ENCODE assay signal across 10 cellular contexts in genomic region chrX:9279271-9279596, GRCh38.
DNase-seq lines count a peak whose midpoint lies in the region; ATAC-seq and TF ChIP-seq lines count a peak whose summit lies in the region.
"Had no signal": no experiment of that assay in that cellular context is flagged by ENCODE, and none has a peak within 500 bp of the region (broad histone marks: within the 10 kb centered on the region; RNA-seq: fewer than 3 reads in every experiment).

No MANE protein-coding gene starts in this region.

- peaks cover 24% of the 10 kb centered on the region for H3K4me1 Mint-ChIP-seq in activated CD8-positive, alpha-beta memory T cell treated with anti-CD3 and anti-CD28 coated beads, Interleukin-2, amount 10 ng/mL, durations not matched to agents 7 days and 5 days
- peaks cover 41% of the 10 kb centered on the region for H3K4me1 Mint-ChIP-seq in dendritic cell treated with granulocyte-macrophage colony-stimulating factor and Interleukin-4, amounts not matched to agents 40 ng/mL and 50 ng/mL, for 4 days (ENCODE audit: low read depth)

- no peaks in the 10 kb centered on the region for H3K9me3 Mint-ChIP-seq in activated CD8-positive, alpha-beta memory T cell treated with anti-CD3 and anti-CD28 coated beads, Interleukin-2, amount 10 ng/mL, durations not matched to agents 7 days and 5 days (ENCODE audit: low read depth)
- H3K9me3 Mint-ChIP-seq in dendritic cell treated with granulocyte-macrophage colony-stimulating factor and Interleukin-4, amounts not matched to agents 40 ng/mL and 50 ng/mL, for 4 days, result peaks cover under 1% of the 10 kb centered on the region

- TF ChIP-seq CTCF in MM.1S (IDR thresholded peaks at IDR 0.05; ENCODE audit: low read length) (no peak), smooth muscle cell (IDR thresholded peaks at IDR 0.05; ENCODE audit: borderline replicate concordance, insufficient read depth, poor library complexity, severe bottlenecking) (no peak)

- no peaks in the 10 kb centered on the region for H3K79me2 ChIP-seq in MM.1S (ENCODE audit: low read length)
- H3K79me2 ChIP-seq in smooth muscle cell (ENCODE audit: low read depth), result no peaks in the 10 kb centered on the region

- WGBS in smooth muscle cell (ENCODE audit: low lambda C conversion rate), result 69% methylated on average over 4 of the region's 4 CpGs

- H3K27me3 ChIP-seq in MM.1S (replicated peaks; ENCODE audit: insufficient read depth, low read length) (no peaks in the 10 kb centered on the region), smooth muscle cell (ENCODE audit: low read depth) (no peaks in the 10 kb centered on the region)

- H3K27ac Mint-ChIP-seq in activated CD8-positive, alpha-beta memory T cell treated with anti-CD3 and anti-CD28 coated beads, Interleukin-2, amount 10 ng/mL, durations not matched to agents 7 days and 5 days, result peak overlapping the region; percentile 81
- peak overlapping the region; percentile 85 for H3K27ac Mint-ChIP-seq in dendritic cell treated with granulocyte-macrophage colony-stimulating factor and Interleukin-4, amounts not matched to agents 40 ng/mL and 50 ng/mL, for 4 days
- H3K27ac Mint-ChIP-seq: B cell had no signal

- H3K4me3 ChIP-seq in MM.1S (ENCODE audit: low read length), result peak overlapping the region; percentile 13; the same call in 1 of the 2 replicates
- no peak overlapping the region for H3K4me3 ChIP-seq in smooth muscle cell

- peaks cover 9% of the 10 kb centered on the region; the same call in 1 of the 2 replicates for H3F3A ChIP-seq in MM.1S (ENCODE audit: insufficient read depth, low read length)
- H3F3A ChIP-seq in smooth muscle cell (ENCODE audit: low read depth), result no peaks in the 10 kb centered on the region

- H3K9me3 ChIP-seq in MM.1S (replicated peaks; ENCODE audit: insufficient read depth, low read length), result no peaks in the 10 kb centered on the region
- H3K9me3 ChIP-seq in smooth muscle cell (replicated peaks; ENCODE audit: low read depth), result no peaks in the 10 kb centered on the region

- H3K4me1 ChIP-seq in MM.1S (ENCODE audit: low read length), result peaks cover 15% of the 10 kb centered on the region
- no peaks in the 10 kb centered on the region for H3K4me1 ChIP-seq in smooth muscle cell (ENCODE audit: low read depth)

- peak overlapping the region; percentile 43; the same call in 1 of the 2 replicates for H3K9ac ChIP-seq in MM.1S (ENCODE audit: low read length)
- no peak overlapping the region for H3K9ac ChIP-seq in smooth muscle cell (ENCODE audit: low read depth)

- H2AFZ ChIP-seq in MM.1S (ENCODE audit: low read length) (peak overlapping the region; percentile 67), smooth muscle cell (ENCODE audit: low read depth) (peak overlapping the region; percentile 38)

- no peaks in the 10 kb centered on the region for H3K9me2 ChIP-seq in MM.1S (replicated peaks; ENCODE audit: insufficient read depth, low read length)

- no peaks in the 10 kb centered on the region for H3K27me3 Mint-ChIP-seq in activated CD8-positive, alpha-beta memory T cell treated with anti-CD3 and anti-CD28 coated beads, Interleukin-2, amount 10 ng/mL, durations not matched to agents 7 days and 5 days
- no peaks in the 10 kb centered on the region for H3K27me3 Mint-ChIP-seq in dendritic cell treated with granulocyte-macrophage colony-stimulating factor and Interleukin-4, amounts not matched to agents 40 ng/mL and 50 ng/mL, for 4 days
- H3K27me3 Mint-ChIP-seq: B cell had no signal

- H3K36me3 Mint-ChIP-seq in activated CD8-positive, alpha-beta memory T cell treated with anti-CD3 and anti-CD28 coated beads, Interleukin-2, amount 10 ng/mL, durations not matched to agents 7 days and 5 days, result peaks cover 4% of the 10 kb centered on the region
- no peaks in the 10 kb centered on the region for H3K36me3 Mint-ChIP-seq in dendritic cell treated with granulocyte-macrophage colony-stimulating factor and Interleukin-4, amounts not matched to agents 40 ng/mL and 50 ng/mL, for 4 days (ENCODE audit: low read depth)

- intact Hi-C loops in dendritic cell treated with granulocyte-macrophage colony-stimulating factor and Interleukin-4, amounts not matched to agents 40 ng/mL and 50 ng/mL, for 4 days (cut with micrococcal nuclease), result no loop called here

- DNase-seq in activated CD8-positive, alpha-beta memory T cell treated with anti-CD3 and anti-CD28 coated beads, Interleukin-2, amount 10 ng/mL, durations not matched to agents 7 days and 5 days, result no peak
- no peak for DNase-seq in activated CD8-positive, alpha-beta memory T cell treated with anti-CD3 and anti-CD28 coated beads, Interleukin-2, amount 50 U/mL, for 4 hours
- peak; percentile 76 for DNase-seq in MM.1S
- DNase-seq in smooth muscle cell (lab: John Stamatoyannopoulos, UW; ENCODE audit: unreplicated experiment), result no peak
- no peak for DNase-seq in DMS79 (lab: John Stamatoyannopoulos, UW)
- no peak for DNase-seq in NCI-H748 (lab: John Stamatoyannopoulos, UW; ENCODE audit: unreplicated experiment)
- DNase-seq: activated CD4-positive, CD25-positive, alpha-beta regulatory T cell had no signal

- H3K4me3 Mint-ChIP-seq in activated CD8-positive, alpha-beta memory T cell treated with anti-CD3 and anti-CD28 coated beads, Interleukin-2, amount 10 ng/mL, durations not matched to agents 7 days and 5 days, result peak overlapping the region; percentile 43
- peak overlapping the region; percentile 39 for H3K4me3 Mint-ChIP-seq in dendritic cell treated with granulocyte-macrophage colony-stimulating factor and Interleukin-4, amounts not matched to agents 40 ng/mL and 50 ng/mL, for 4 days
- H3K4me3 Mint-ChIP-seq: B cell had no signal

- H3K36me3 ChIP-seq in MM.1S (replicated peaks; ENCODE audit: insufficient read depth, low read length), result no peaks in the 10 kb centered on the region
- H3K36me3 ChIP-seq in smooth muscle cell (ENCODE audit: low read depth), result no peaks in the 10 kb centered on the region

- H4K20me1 ChIP-seq in MM.1S (ENCODE audit: insufficient read depth, low read length), result no peaks in the 10 kb centered on the region
- H4K20me1 ChIP-seq in smooth muscle cell (ENCODE audit: low read depth), result no peaks in the 10 kb centered on the region

- peak overlapping the region; percentile 77; the same call in 1 of the 2 replicates for H3K27ac ChIP-seq in MM.1S (ENCODE audit: low read length)
- no peak overlapping the region for H3K27ac ChIP-seq in smooth muscle cell (ENCODE audit: low read depth)

- H3K4me2 ChIP-seq in MM.1S (ENCODE audit: low read depth, low read length) (peak overlapping the region; percentile 80), smooth muscle cell (peak overlapping the region; percentile 37)

- CTCF ChIA-PET in activated CD8-positive, alpha-beta memory T cell treated with anti-CD3 and anti-CD28 coated beads, Interleukin-2, amount 10 ng/mL, durations not matched to agents 7 days and 5 days (lab: Charles Lee), result interaction anchor here (0.6 kb wide), 1 partner anchor 62 kb away, joined by 6 read pairs; no protein-coding TSS in a partner anchor

- ATAC-seq in activated CD8-positive, alpha-beta memory T cell treated with anti-CD3 and anti-CD28 coated beads, Interleukin-2, amount 10 ng/mL, durations not matched to agents 7 days and 5 days, result peak; percentile 45
- no peak for ATAC-seq in HG02973 (IDR thresholded peaks at IDR 0.05; ENCODE audit: unreplicated experiment)
